Comparison of ENCODE assay signal across 1 cellular context in the genomic region with DNA sequence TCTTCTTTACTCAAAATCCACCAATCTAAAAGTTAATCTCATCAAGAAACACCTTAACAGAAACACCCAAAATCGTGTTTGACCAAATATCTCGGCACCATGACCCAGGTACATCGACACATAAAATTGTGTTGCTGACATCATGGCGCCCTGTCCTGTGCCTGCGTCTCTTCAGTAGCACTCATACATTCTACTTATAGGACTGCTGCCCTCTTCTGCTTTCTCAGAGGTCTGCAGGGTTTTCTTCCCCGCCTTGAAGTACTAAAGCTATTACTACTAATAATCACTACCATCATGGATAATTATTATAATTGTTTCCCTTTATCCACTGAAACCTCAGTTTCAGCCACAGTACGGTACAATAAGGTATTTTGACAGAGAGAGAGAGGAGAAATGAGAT.
TF ChIP-seq lines count a peak whose summit lies in the region.

No MANE protein-coding gene starts in this region.

TF ChIP-seq in GM12878, 131 proteins besides CTCF, POLR2A, EP300 and RAD21 (continued from another document):
- no peak for TF ChIP-seq SKIL (IDR thresholded peaks at IDR 0.05; ENCODE audit: low read depth, poor library complexity, severe bottlenecking)
- TF ChIP-seq RFX5 (IDR thresholded peaks at IDR 0.05; ENCODE audit: low read depth, low read length) = no peak
- TF ChIP-seq ELK1 (IDR thresholded peaks at IDR 0.05; ENCODE audit: low read depth, low read length) = no peak
- no peak for TF ChIP-seq KAT2A (conservative IDR thresholded peaks at IDR 0.05; ENCODE audit: control insufficient read depth, low read depth, low read length)
- TF ChIP-seq CREM (IDR thresholded peaks at IDR 0.05; ENCODE audit: low read depth) = no peak
- no peak for TF ChIP-seq BHLHE40 (IDR thresholded peaks at IDR 0.05; ENCODE audit: borderline replicate concordance in 1 of 2, low read depth in 2 of 2, low read length in 1 of 2)
- TF ChIP-seq MLLT1 (IDR thresholded peaks at IDR 0.05) = no peak
- no peak for TF ChIP-seq CHD1 (IDR thresholded peaks at IDR 0.05; ENCODE audit: low read depth, low read length)
- no peak for TF ChIP-seq NKRF (conservative IDR thresholded peaks at IDR 0.05)
- TF ChIP-seq EED (IDR thresholded peaks at IDR 0.05; ENCODE audit: low read depth) = no peak
- TF ChIP-seq CHD2 (IDR thresholded peaks at IDR 0.05; ENCODE audit: borderline replicate concordance, low read depth, low read length) = no peak
- TF ChIP-seq BCLAF1 (IDR thresholded peaks at IDR 0.05) = no peak
- TF ChIP-seq WRNIP1 (IDR thresholded peaks at IDR 0.05; ENCODE audit: borderline replicate concordance, low read depth, low read length) = no peak
